In the genomic region with DNA sequence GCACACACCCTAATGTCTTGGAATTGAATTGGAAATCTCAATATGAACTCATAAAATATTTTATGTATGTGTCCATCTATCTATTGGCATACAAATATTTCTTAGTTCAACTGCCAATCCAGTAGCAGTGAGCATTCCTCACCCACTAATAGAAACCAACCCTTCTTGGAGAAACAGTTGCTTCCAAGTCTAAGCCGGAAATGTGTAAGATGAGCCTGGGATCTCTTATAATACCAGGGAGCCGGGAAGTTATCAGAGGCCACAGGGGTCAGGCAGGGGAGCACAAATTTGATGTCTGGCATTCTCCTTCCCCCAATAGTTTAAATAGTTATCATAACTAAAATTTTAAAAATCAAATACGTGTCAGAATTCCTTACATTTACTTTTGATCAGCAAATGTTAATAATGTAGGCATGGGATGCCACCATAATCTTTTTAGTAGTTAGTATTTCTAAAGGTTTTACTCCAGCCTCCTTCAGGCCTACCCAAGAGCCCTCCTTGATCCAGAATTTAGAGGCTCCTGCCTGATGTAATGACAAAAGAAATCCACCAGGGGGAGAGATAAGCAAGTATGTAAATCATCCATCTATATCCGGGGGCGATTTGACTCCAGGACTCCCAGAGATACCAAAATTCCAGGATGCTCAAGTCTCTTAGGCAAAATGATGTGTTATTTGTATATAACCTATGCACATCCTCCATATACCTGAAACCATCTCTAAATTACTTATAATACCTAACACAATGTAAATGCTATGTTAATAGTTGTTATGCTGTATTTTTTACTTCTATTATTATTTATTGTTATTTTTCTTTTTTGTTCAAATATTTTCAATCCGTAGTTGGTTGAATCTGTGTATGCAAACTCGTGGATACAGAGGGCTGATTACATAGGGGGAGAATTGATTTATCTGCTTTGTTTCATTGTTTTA, we compare ENCODE assay signal across 9 cellular contexts.
DNase-seq lines count a peak whose midpoint lies in the region; ATAC-seq and TF ChIP-seq lines count a peak whose summit lies in the region.
"Had no signal": no experiment of that assay in that cellular context is flagged by ENCODE, and none has a peak within 500 bp of the region (broad histone marks: within the 10 kb centered on the region; RNA-seq: fewer than 3 reads in every experiment).

No MANE protein-coding gene starts in this region.

- peak; percentile 78 for TF ChIP-seq CTCF in fibroblast of lung (conservative IDR thresholded peaks at IDR 0.05 in 1 of 2, IDR thresholded peaks at IDR 0.05 in 1 of 2; ENCODE audit: low read depth in 1 of 2, low read length in 2 of 2)

- DNase-seq in COR-L47 (lab: John Stamatoyannopoulos, UW): peak; percentile 80
- DNase-seq in NCI-H146 (lab: John Stamatoyannopoulos, UW): peak; percentile 60
- peak; percentile 75 for DNase-seq in SKM-1 (lab: John Stamatoyannopoulos, UW; ENCODE audit: unreplicated experiment)
- DNase-seq in fibroblast of lung (ENCODE audit: low read depth in 2 of 2): peak; percentile 73 to 77
- peak; percentile 63 for DNase-seq in non-pigmented ciliary epithelial cell (ENCODE audit: low read depth)

- H3K4me1 ChIP-seq in fibroblast of lung (ENCODE audit: control insufficient read depth, extremely low read depth, insufficient read depth, low read length): no peaks in the 10 kb centered on the region

- TF ChIP-seq POLR2A in GM18505 (IDR thresholded peaks at IDR 0.05; ENCODE audit: borderline replicate concordance, extremely low read depth, insufficient read depth, insufficient read length): no peak

- no peak overlapping the region for H3K27ac ChIP-seq in fibroblast of lung (ENCODE audit: insufficient read depth, low read length)
- H3K27ac ChIP-seq: skin epidermis had no signal

- H3K27me3 ChIP-seq in fibroblast of lung (ENCODE audit: control insufficient read depth, insufficient read depth, low read length): no peaks in the 10 kb centered on the region

- no peaks in the 10 kb centered on the region for H3K36me3 ChIP-seq in fibroblast of lung (ENCODE audit: control insufficient read depth, insufficient read depth, low read length)

- H3K79me2 ChIP-seq in fibroblast of lung (ENCODE audit: control insufficient read depth, insufficient read depth, low read length): no peaks in the 10 kb centered on the region

- H2AFZ ChIP-seq in fibroblast of lung (ENCODE audit: low read length): no peak overlapping the region

- no peak overlapping the region for H3K9ac ChIP-seq in fibroblast of lung (ENCODE audit: insufficient read depth, low read length)

- no peak overlapping the region for H3K4me3 ChIP-seq in fibroblast of lung (replicated peaks in 1 of 4; ENCODE audit: control extremely low read depth in 1 of 4, insufficient read depth in 1 of 4, low read depth in 3 of 4, low read length in 4 of 4)
- H3K4me3 ChIP-seq: skin epidermis had no signal

- H3K4me2 ChIP-seq in fibroblast of lung (ENCODE audit: extremely low read depth, insufficient read depth, low read length): no peak overlapping the region

- ATAC-seq in GM19395 (IDR thresholded peaks at IDR 0.05; ENCODE audit: unreplicated experiment) (peak; percentile 63), GM18505 (IDR thresholded peaks at IDR 0.05; ENCODE audit: unreplicated experiment) (no peak), GM18517 (IDR thresholded peaks at IDR 0.05; ENCODE audit: unreplicated experiment) (no peak)

- H4K20me1 ChIP-seq in fibroblast of lung (ENCODE audit: control insufficient read depth, extremely low read depth, insufficient read depth, low read length): no peaks in the 10 kb centered on the region

- no peaks in the 10 kb centered on the region for H3K9me3 ChIP-seq in fibroblast of lung (ENCODE audit: control insufficient read depth, insufficient read depth, low read depth, low read length)
